ENCODE assay signal across 25 cellular contexts in the genomic region with DNA sequence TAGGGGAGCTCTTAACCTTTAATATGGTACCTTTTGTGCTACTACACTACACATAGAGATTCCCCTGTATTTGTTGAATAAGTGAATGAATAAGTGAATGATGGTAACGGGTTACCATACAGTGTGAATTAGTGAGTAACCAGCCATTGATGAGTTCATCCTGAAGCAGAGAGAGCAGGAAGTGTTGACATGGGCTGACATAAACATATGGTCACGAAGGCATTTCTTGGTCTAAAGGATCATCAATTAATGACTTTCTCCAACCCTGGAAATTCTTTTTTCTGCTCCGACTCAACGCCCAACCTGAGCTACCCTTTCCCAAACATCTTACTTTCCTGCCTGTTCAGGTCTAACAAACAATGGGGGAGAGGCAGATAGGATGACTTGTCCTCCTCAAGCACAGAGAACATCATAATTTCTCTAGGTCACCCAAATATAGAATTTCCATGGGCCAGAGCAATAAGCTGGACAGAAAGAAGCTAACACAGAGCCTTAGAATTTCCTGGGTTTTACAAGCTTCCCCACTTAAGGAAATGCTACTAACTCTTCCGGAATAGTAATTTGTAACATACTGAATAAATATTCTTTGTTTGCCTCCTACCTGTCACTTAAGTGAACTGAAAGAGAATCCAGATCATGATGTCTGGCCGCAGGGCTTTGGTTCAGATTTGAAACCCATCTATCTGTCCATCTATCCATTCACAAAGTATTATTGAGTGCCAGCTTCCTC.
"Had no signal": no experiment of that assay in that cellular context is flagged by ENCODE, and none has a peak within 500 bp of the region (broad histone marks: within the 10 kb centered on the region; RNA-seq: fewer than 3 reads in every experiment).

No MANE protein-coding gene starts in this region.

- FAIRE-seq: TTC549 had no signal

- H3K4me1 ChIP-seq: adrenal gland had no signal

- ATAC-seq: activated CD8-positive, alpha-beta T cell treated with anti-CD3 and anti-CD28 coated beads for 36 hours; T-cell had no signal

- H3K36me3 ChIP-seq: adrenal gland had no signal

- H3K4me3 ChIP-seq: adrenal gland, PC-9, SK-N-MC had no signal

- H3K9me3 ChIP-seq: adrenal gland had no signal

- H3K4me2 ChIP-seq: PC-9 had no signal

- H3K27ac ChIP-seq: adrenal gland, PC-9, SK-N-MC, VCaP had no signal

- DNase-seq: activated CD4-positive, alpha-beta T cell treated with anti-CD3 and anti-CD28 coated beads for 4 hours; activated CD8-positive, alpha-beta memory T cell treated with anti-CD3 and anti-CD28 coated beads, Interleukin-2, amount 50 U/mL, for 48 hours; activated CD8-positive, alpha-beta T cell treated with anti-CD3 and anti-CD28 coated beads for 36 hours; activated naive CD4-positive, alpha-beta T cell treated with anti-CD3 and anti-CD28 coated beads, Interleukin-2, amount 50 U/mL, for 16 hours; activated naive CD8-positive, alpha-beta T cell treated with anti-CD3 and anti-CD28 coated beads, Interleukin-2, amount 10 ng/mL, durations not matched to agents 7 days and 5 days; activated T-cell treated with anti-CD3 and anti-CD28 coated beads, Interleukin-2, amount 50 U/mL, for 1 hour; adrenal gland; anterior cingulate cortex; cerebellar nuclear complex; Karpas-422; MM.1S; NCI-H1105; NCI-H1436; NCI-H1694 treated with DMSO at 0.1 percent for 48 hours; NCI-H2029 treated with DMSO at 0.1 percent for 48 hours; NCI-H345; NCI-H510A; NCI-H69; PC-9; T-cell; T-helper 2 cell; T1000 had no signal

- H3K27me3 ChIP-seq: adrenal gland had no signal

- H2AFZ ChIP-seq: PC-9 had no signal
